8 cellular contexts compared by ENCODE assay signal in the genomic region with DNA sequence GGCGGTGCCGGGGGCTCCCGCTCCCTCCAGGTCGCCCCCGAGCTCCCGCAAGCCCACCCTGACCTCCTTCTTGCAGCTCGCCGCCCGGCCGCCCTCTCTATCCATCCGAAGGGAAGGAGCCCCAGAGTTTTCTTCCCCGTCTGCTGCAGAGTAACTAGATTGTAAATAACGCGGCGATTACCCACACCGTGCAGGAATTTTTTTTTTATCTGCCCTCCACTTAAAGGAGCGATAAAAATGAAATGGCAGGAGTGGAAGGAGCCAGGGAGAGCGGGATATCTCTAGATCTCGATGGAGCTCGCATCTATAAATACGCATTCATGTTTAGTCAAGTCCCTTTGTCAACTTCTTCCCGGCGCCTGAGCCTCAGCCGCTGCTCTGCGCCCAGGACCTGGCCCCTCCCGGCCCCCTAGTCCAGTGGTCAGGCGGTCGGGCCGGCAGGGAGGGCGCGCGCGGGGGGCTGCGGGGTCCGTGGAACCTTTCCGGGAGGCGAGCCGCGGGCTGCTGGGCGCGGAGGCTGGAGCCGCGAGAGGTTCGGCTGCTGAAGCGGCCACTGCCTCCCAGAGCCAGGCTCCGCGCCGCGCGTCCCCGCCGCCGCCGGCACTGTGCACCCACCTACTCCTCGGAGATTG.
DNase-seq lines count a peak whose midpoint lies in the region; ATAC-seq and TF ChIP-seq lines count a peak whose summit lies in the region.

No MANE protein-coding gene starts in this region.

- peak; percentile 51 to 63 for ATAC-seq in activated T-cell treated with anti-CD3 and anti-CD28 coated beads, Interleukin-2, amount 50 U/mL, for 72 hours (replicated peaks in 1 of 2)

- H3K27ac Mint-ChIP-seq in activated T-cell treated with anti-CD3 and anti-CD28 coated beads, Interleukin-2, amount 50 U/mL, for 72 hours, result no peak overlapping the region
- H3K27ac Mint-ChIP-seq in osteocyte (ENCODE audit: unreplicated experiment), result peak overlapping the region; percentile 76

- peak overlapping the region; percentile 46 for H3K4me3 ChIP-seq in HL-60 (replicated peaks; ENCODE audit: insufficient read depth, low read length)
- H3K4me3 ChIP-seq in cardiac muscle cell, result peak overlapping the region; percentile 94
- no peak overlapping the region for H3K4me3 ChIP-seq in effector memory CD4-positive, alpha-beta T cell (ENCODE audit: insufficient read depth, low read depth, low read length, poor library complexity, severe bottlenecking)

- DNase-seq in DMS 273 (lab: John Stamatoyannopoulos, UW; ENCODE audit: unreplicated experiment) (peak; percentile 43), HL-60 (ENCODE audit: low read depth in 1 of 2, low spot score in 1 of 2) (no peak), cardiac muscle cell (ENCODE audit: low read depth in 1 of 2, low spot score in 1 of 2) (peak; percentile 42 to 76), osteocyte (ENCODE audit: extremely low spot score, unreplicated experiment) (no peak), NCI-H1048 (lab: John Stamatoyannopoulos, UW) (no peak), mesenteric fat pad (ENCODE audit: low spot score) (no peak)
- peak; percentile 13 to 20 for DNase-seq in activated T-cell treated with anti-CD3 and anti-CD28 coated beads, Interleukin-2, amount 50 U/mL, for 72 hours
- no peak for DNase-seq in effector memory CD4-positive, alpha-beta T cell

- H3K4me3 Mint-ChIP-seq in activated T-cell treated with anti-CD3 and anti-CD28 coated beads, Interleukin-2, amount 50 U/mL, for 72 hours, result peak overlapping the region; percentile 78 to 95
- H3K4me3 Mint-ChIP-seq in osteocyte (ENCODE audit: unreplicated experiment), result peak overlapping the region; percentile 98

- peaks cover 2% of the 10 kb centered on the region in 2 donors for H3K36me3 Mint-ChIP-seq in activated T-cell treated with anti-CD3 and anti-CD28 coated beads, Interleukin-2, amount 50 U/mL, for 72 hours (ENCODE audit: insufficient read depth in 2 of 2)
- no peaks in the 10 kb centered on the region for H3K36me3 Mint-ChIP-seq in osteocyte (ENCODE audit: unreplicated experiment)

- H3K4me1 Mint-ChIP-seq in activated T-cell treated with anti-CD3 and anti-CD28 coated beads, Interleukin-2, amount 50 U/mL, for 72 hours (ENCODE audit: low read depth), result peaks cover 22% of the 10 kb centered on the region
- peaks cover 24% of the 10 kb centered on the region for H3K4me1 Mint-ChIP-seq in osteocyte (ENCODE audit: unreplicated experiment)

- peaks cover 62% of the 10 kb centered on the region for H3K27me3 Mint-ChIP-seq in activated T-cell treated with anti-CD3 and anti-CD28 coated beads, Interleukin-2, amount 50 U/mL, for 72 hours (ENCODE audit: low read depth)
- no peaks in the 10 kb centered on the region for H3K27me3 Mint-ChIP-seq in osteocyte (ENCODE audit: unreplicated experiment)

- no peaks in the 10 kb centered on the region for H3K9me3 Mint-ChIP-seq in activated T-cell treated with anti-CD3 and anti-CD28 coated beads, Interleukin-2, amount 50 U/mL, for 72 hours
- H3K9me3 Mint-ChIP-seq in osteocyte (ENCODE audit: unreplicated experiment), result no peaks in the 10 kb centered on the region

- H3K27ac ChIP-seq in HL-60 (replicated peaks) (no peak overlapping the region), cardiac muscle cell (peak overlapping the region; percentile 78)
- H3K27ac ChIP-seq in effector memory CD4-positive, alpha-beta T cell (ENCODE audit: insufficient read depth, low read length, poor library complexity, severe bottlenecking), result no peak overlapping the region

- H3K27me3 ChIP-seq in HL-60 (ENCODE audit: insufficient read depth, poor library complexity, severe bottlenecking) (peaks cover 53% of the 10 kb centered on the region), cardiac muscle cell (no peaks in the 10 kb centered on the region)
- peaks cover 6% of the 10 kb centered on the region for H3K27me3 ChIP-seq in effector memory CD4-positive, alpha-beta T cell (replicated peaks; ENCODE audit: control insufficient read depth, insufficient read depth, low read length, poor library complexity, severe bottlenecking)

- H3K36me3 ChIP-seq in cardiac muscle cell, result no peaks in the 10 kb centered on the region
- H3K36me3 ChIP-seq in effector memory CD4-positive, alpha-beta T cell (ENCODE audit: control insufficient read depth, insufficient read depth, low read length), result no peaks in the 10 kb centered on the region

- H3K9me3 ChIP-seq in cardiac muscle cell (ENCODE audit: low read depth), result no peaks in the 10 kb centered on the region
- no peaks in the 10 kb centered on the region for H3K9me3 ChIP-seq in effector memory CD4-positive, alpha-beta T cell (ENCODE audit: control insufficient read depth, low read length)

- peaks cover 20% of the 10 kb centered on the region for H3K4me1 ChIP-seq in cardiac muscle cell (ENCODE audit: low read depth)
- H3K4me1 ChIP-seq in effector memory CD4-positive, alpha-beta T cell (ENCODE audit: control insufficient read depth, insufficient read depth, low read length, poor library complexity, severe bottlenecking), result peaks cover 5% of the 10 kb centered on the region

- no peak for TF ChIP-seq CTCF in HL-60 (IDR thresholded peaks at IDR 0.05; ENCODE audit: insufficient read depth, low read length)
- no peak for TF ChIP-seq CTCF in cardiac muscle cell (IDR thresholded peaks at IDR 0.05; ENCODE audit: low read depth, low read length)
- no peak for TF ChIP-seq CTCF in osteocyte (IDR thresholded peaks at IDR 0.05)

Comparison
In these comparisons a context has a peak if more than half of its experiments do, and no peak if none do; other contexts are left out.
1. DNase-seq: peak in DMS 273 (single experiment), activated T-cell treated with anti-CD3 and anti-CD28 coated beads, Interleukin-2, amount 50 U/mL, for 72 hours (2 of 2) and cardiac muscle cell (2 of 2); none in HL-60 (0 of 2), osteocyte (single experiment), NCI-H1048 (single experiment), mesenteric fat pad (single experiment) and effector memory CD4-positive, alpha-beta T cell (0 of 3).